Comparison of ENCODE assay signal across 1 cellular context in the genomic region with DNA sequence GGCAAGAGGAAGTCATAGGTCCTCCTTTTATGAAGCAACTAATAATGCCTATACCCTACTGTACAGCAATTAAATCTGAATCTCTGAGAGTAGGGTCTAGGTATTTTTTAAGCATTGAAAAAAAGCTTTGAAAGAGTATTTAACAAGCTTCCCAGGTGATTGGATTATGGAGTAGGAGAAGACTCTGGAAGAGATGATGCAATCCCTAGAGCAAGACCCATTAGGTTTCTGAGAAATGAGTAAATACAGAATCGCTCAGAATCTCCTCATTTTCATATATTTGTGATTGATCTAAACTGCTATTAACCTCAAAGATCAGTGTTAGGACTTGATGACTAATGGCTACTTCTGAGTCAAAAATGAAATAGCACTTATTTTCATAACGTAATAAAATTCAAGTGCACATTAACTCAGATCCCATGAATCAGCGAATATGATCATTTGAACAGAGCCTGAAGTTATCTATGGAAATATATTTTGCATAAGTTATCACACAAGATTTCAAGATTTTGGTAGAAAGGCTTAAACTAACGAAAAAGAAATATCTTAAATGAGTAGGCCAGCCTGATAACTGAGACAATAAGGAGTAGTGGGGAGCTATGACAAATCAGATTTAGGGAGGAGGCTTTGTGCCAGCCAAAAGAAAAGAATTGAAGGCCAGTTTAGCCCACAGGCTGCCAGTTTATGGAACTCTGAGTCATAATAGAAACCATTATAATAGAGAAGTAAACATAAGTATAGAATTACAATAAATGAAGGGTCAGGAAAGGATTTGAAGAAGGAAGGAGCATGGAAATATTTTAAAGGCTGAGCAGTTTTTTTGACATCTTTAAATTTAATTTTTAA.
TF ChIP-seq lines count a peak whose summit lies in the region.

No MANE protein-coding gene starts in this region.

TF ChIP-seq in K562, 482 proteins besides CTCF, POLR2A, EP300 and RAD21 (continued from another document):
- 0 out of 2 replicates have a peak, but pooled peaks have one; percentile 45 for TF ChIP-seq C11orf30 (IDR thresholded peaks at IDR 0.05; ENCODE audit: low read depth)
TF ChIP-seq in K562: peak in this region for 7.
